Comparison of ENCODE assay signal across 11 cellular contexts in the genomic region with DNA sequence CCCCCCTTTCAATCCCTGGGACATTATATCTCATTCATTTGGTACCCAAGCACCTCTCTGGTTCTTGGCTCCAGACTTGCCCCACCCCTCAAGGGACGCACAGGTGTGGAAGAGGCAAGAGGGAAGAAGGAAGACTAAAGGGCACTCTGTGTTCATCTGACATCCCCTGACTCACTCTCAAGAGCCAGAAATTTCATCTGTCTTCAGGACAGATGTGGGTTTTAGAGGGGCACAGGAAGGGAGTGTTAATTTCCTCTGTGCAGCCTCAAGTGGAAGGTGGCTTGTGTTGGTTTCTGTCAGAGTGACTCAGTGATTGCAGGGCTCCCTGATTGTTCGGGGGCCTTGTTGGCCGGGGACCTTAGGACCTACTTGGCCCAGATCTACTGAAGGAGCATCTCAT. TPM values are rescaled to one million over a fixed set of nuclear protein-coding genes. Genes with fewer than 3 reads are reported as not detected.
DNase-seq lines count a peak whose midpoint lies in the region; ATAC-seq and TF ChIP-seq lines count a peak whose summit lies in the region.
"Had no signal": no experiment of that assay in that cellular context is flagged by ENCODE, and none has a peak within 500 bp of the region (broad histone marks: within the 10 kb centered on the region; RNA-seq: fewer than 3 reads in every experiment).

No MANE protein-coding gene starts in this region.

- no peaks in the 10 kb centered on the region for H3K9me3 Mint-ChIP-seq in activated CD4-positive, alpha-beta T cell treated with anti-CD3 and anti-CD28 coated beads, Interleukin-2, amount 10 ng/mL, durations not matched to agents 24 days and 14 days
- H3K9me3 Mint-ChIP-seq in endodermal cell = no peaks in the 10 kb centered on the region
- no peaks in the 10 kb centered on the region for H3K9me3 Mint-ChIP-seq in stimulated activated memory B cell treated with anti-CD40 and anti-IgM and Interleukin-4, amounts not matched to agents 10 μg/mL and 1 μg/mL and 100 μg/mL, for 72 hours

- H3K27ac ChIP-seq in endodermal cell (ENCODE audit: low read depth, low read length) = no peak overlapping the region
- H3K27ac ChIP-seq in mesendoderm (ENCODE audit: low read depth, low read length) = no peak overlapping the region
- H3K27ac ChIP-seq: thoracic aorta had no signal

- peaks cover 61% of the 10 kb centered on the region for H3K4me1 Mint-ChIP-seq in activated CD4-positive, alpha-beta T cell treated with anti-CD3 and anti-CD28 coated beads, Interleukin-2, amount 10 ng/mL, durations not matched to agents 24 days and 14 days
- peaks cover 57% of the 10 kb centered on the region for H3K4me1 Mint-ChIP-seq in T-helper 17 cell
- H3K4me1 Mint-ChIP-seq in endodermal cell = peaks cover 8% of the 10 kb centered on the region
- peaks cover 35% of the 10 kb centered on the region for H3K4me1 Mint-ChIP-seq in stimulated activated memory B cell treated with anti-CD40 and anti-IgM and Interleukin-4, amounts not matched to agents 10 μg/mL and 1 μg/mL and 100 μg/mL, for 72 hours

- H3K9ac ChIP-seq in endodermal cell (ENCODE audit: extremely low read depth, low read length, poor library complexity, severe bottlenecking) (no peak overlapping the region), mesendoderm (ENCODE audit: low read length) (no peak overlapping the region)

- no peaks in the 10 kb centered on the region for H3K4me1 ChIP-seq in endodermal cell (ENCODE audit: control insufficient read depth, insufficient read depth, low read length)
- no peaks in the 10 kb centered on the region for H3K4me1 ChIP-seq in mesendoderm (ENCODE audit: control insufficient read depth, low read depth, low read length)

- intact Hi-C loops in activated CD4-positive, alpha-beta T cell treated with anti-CD3 and anti-CD28 coated beads, Interleukin-2, amount 10 ng/mL, durations not matched to agents 24 days and 14 days (cut with micrococcal nuclease) = loop anchor here (2.0 to 5.0 kb wide), 5 partner anchors 14 to 395 kb away; a partner anchor contains a TSS

- WGBS in endodermal cell (ENCODE audit: insufficient coverage in 1 of 2, insufficient read length in 1 of 2), 2 experiments = 70 to 91% methylated on average over 2 to 3 of the region's 3 CpGs
- WGBS in mesendoderm (ENCODE audit: extremely low coverage, insufficient coverage, low lambda C conversion rate) = no CpG with 5 or more reads among the region's 3 CpGs

- no peaks in the 10 kb centered on the region for H3K79me1 ChIP-seq in mesendoderm (ENCODE audit: low read length)

- no peak overlapping the region for H4K5ac ChIP-seq in mesendoderm (ENCODE audit: low read length)

- H4K8ac ChIP-seq in mesendoderm (ENCODE audit: low read depth, low read length) = no peak overlapping the region

- no peak overlapping the region for H2AK5ac ChIP-seq in mesendoderm (ENCODE audit: low read length)

- peak overlapping the region; percentile 87 for H3K4me3 Mint-ChIP-seq in activated CD4-positive, alpha-beta T cell treated with anti-CD3 and anti-CD28 coated beads, Interleukin-2, amount 10 ng/mL, durations not matched to agents 24 days and 14 days
- H3K4me3 Mint-ChIP-seq in T-helper 17 cell (peak overlapping the region; percentile 98), endodermal cell (peak overlapping the region; percentile 36)
- peak overlapping the region; percentile 84 for H3K4me3 Mint-ChIP-seq in stimulated activated memory B cell treated with anti-CD40 and anti-IgM and Interleukin-4, amounts not matched to agents 10 μg/mL and 1 μg/mL and 100 μg/mL, for 72 hours

- H3K27me3 ChIP-seq in endodermal cell (ENCODE audit: control insufficient read depth, insufficient read depth, low read length, poor library complexity, severe bottlenecking) (peaks cover 49% of the 10 kb centered on the region), mesendoderm (ENCODE audit: insufficient read depth, low read length, poor library complexity) (no peaks in the 10 kb centered on the region)

- H3K27ac Mint-ChIP-seq in activated CD4-positive, alpha-beta T cell treated with anti-CD3 and anti-CD28 coated beads, Interleukin-2, amount 10 ng/mL, durations not matched to agents 24 days and 14 days = peak overlapping the region; percentile 90
- H3K27ac Mint-ChIP-seq in T-helper 17 cell (peak overlapping the region; percentile 98), endodermal cell (no peak overlapping the region)
- peak overlapping the region; percentile 88 for H3K27ac Mint-ChIP-seq in stimulated activated memory B cell treated with anti-CD40 and anti-IgM and Interleukin-4, amounts not matched to agents 10 μg/mL and 1 μg/mL and 100 μg/mL, for 72 hours

- no peak overlapping the region for H3K4ac ChIP-seq in mesendoderm (ENCODE audit: low read depth, low read length)

- H3K4me3 ChIP-seq in endodermal cell (ENCODE audit: low read length) (no peak overlapping the region), mesendoderm (ENCODE audit: low read length) (no peak overlapping the region)

- H2BK5ac ChIP-seq in mesendoderm (ENCODE audit: low read length) = no peak overlapping the region

- no peak overlapping the region for H3K23ac ChIP-seq in mesendoderm (ENCODE audit: low read length)

- H3K56ac ChIP-seq in mesendoderm (ENCODE audit: low read length) = no peak overlapping the region

- H3K79me2 ChIP-seq in mesendoderm (ENCODE audit: control insufficient read depth, insufficient read depth, low read length) = no peaks in the 10 kb centered on the region

- H3K36me3 ChIP-seq in endodermal cell (ENCODE audit: control insufficient read depth, insufficient read depth, low read length) = no peaks in the 10 kb centered on the region
- H3K36me3 ChIP-seq in mesendoderm (ENCODE audit: control insufficient read depth, insufficient read depth, low read length) = no peaks in the 10 kb centered on the region
- H3K36me3 ChIP-seq: thoracic aorta had no signal

- TF ChIP-seq CTCF in endodermal cell (conservative IDR thresholded peaks at IDR 0.05) = no peak

- no peaks in the 10 kb centered on the region for H3K27me3 Mint-ChIP-seq in activated CD4-positive, alpha-beta T cell treated with anti-CD3 and anti-CD28 coated beads, Interleukin-2, amount 10 ng/mL, durations not matched to agents 24 days and 14 days
- no peaks in the 10 kb centered on the region for H3K27me3 Mint-ChIP-seq in T-helper 17 cell
- peaks cover 36% of the 10 kb centered on the region for H3K27me3 Mint-ChIP-seq in endodermal cell (ENCODE audit: insufficient read depth)
- H3K27me3 Mint-ChIP-seq in stimulated activated memory B cell treated with anti-CD40 and anti-IgM and Interleukin-4, amounts not matched to agents 10 μg/mL and 1 μg/mL and 100 μg/mL, for 72 hours = peaks cover 32% of the 10 kb centered on the region

- no peak overlapping the region for H2BK15ac ChIP-seq in mesendoderm (replicated peaks; ENCODE audit: low read depth)

- H2BK120ac ChIP-seq in mesendoderm (ENCODE audit: low read depth, low read length) = no peak overlapping the region

- H3K9me3 ChIP-seq in T-helper 17 cell (ENCODE audit: control insufficient read depth, low read length, poor library complexity, severe bottlenecking) (no peaks in the 10 kb centered on the region), endodermal cell (ENCODE audit: control insufficient read depth, low read length) (no peaks in the 10 kb centered on the region)
- H3K9me3 ChIP-seq: thoracic aorta had no signal

- H3K18ac ChIP-seq in mesendoderm (ENCODE audit: low read length) = no peak overlapping the region

- H3K4me2 ChIP-seq in mesendoderm (ENCODE audit: low read length) = no peak overlapping the region

- peaks cover 15% of the 10 kb centered on the region for H3K36me3 Mint-ChIP-seq in activated CD4-positive, alpha-beta T cell treated with anti-CD3 and anti-CD28 coated beads, Interleukin-2, amount 10 ng/mL, durations not matched to agents 24 days and 14 days (ENCODE audit: low read depth)
- H3K36me3 Mint-ChIP-seq in T-helper 17 cell (ENCODE audit: low read depth) = peaks cover 2% of the 10 kb centered on the region
- H3K36me3 Mint-ChIP-seq in endodermal cell (ENCODE audit: low read depth) = no peaks in the 10 kb centered on the region
- H3K36me3 Mint-ChIP-seq in stimulated activated memory B cell treated with anti-CD40 and anti-IgM and Interleukin-4, amounts not matched to agents 10 μg/mL and 1 μg/mL and 100 μg/mL, for 72 hours = no peaks in the 10 kb centered on the region

- DNase-seq in activated CD4-positive, alpha-beta T cell treated with anti-CD3 and anti-CD28 coated beads, Interleukin-2, amount 10 ng/mL, durations not matched to agents 24 days and 14 days = peak; percentile 72
- DNase-seq in activated CD4-positive, alpha-beta T cell treated with anti-CD3 and anti-CD28 coated beads for 1 hour = no peak
- peak in 1 of 3 donors; percentile 47 for DNase-seq in T-helper 17 cell
- DNase-seq in endodermal cell = no peak
- DNase-seq in mesendoderm = no peak

- peak; percentile 12 for ATAC-seq in T-helper 17 cell
- no peak for ATAC-seq in stimulated activated memory B cell treated with anti-CD40 and anti-IgM and Interleukin-4, amounts not matched to agents 10 μg/mL and 1 μg/mL and 100 μg/mL, for 72 hours
- ATAC-seq in GM19351 (IDR thresholded peaks at IDR 0.05; ENCODE audit: unreplicated experiment) = no peak
- ATAC-seq in HG02759 (IDR thresholded peaks at IDR 0.05; ENCODE audit: unreplicated experiment) = no peak

RNA-seq across cellular contexts. Expression of a gene that starts 2.4 kb away (rescaled TPM):
- total RNA-seq in activated CD4-positive, alpha-beta T cell treated with anti-CD3 and anti-CD28 coated beads, Interleukin-2, amount 10 ng/mL, durations not matched to agents 24 days and 14 days = 0.86 and 1.5 TPM in 2 replicates
- 1 to 10 TPM; 1.9 to 2.3 TPM for total RNA-seq in T-helper 17 cell
- under 1 TPM; 0.44 to 0.82 TPM for total RNA-seq in endodermal cell
- not detected for polyA plus RNA-seq in endodermal cell (2013, experiment 1 of 2)
- polyA plus RNA-seq in endodermal cell (2013, experiment 2 of 2) = not detected
- 0.63 TPM for polyA plus RNA-seq in mesendoderm (2013, experiment 1 of 2)
- 0.55 TPM for polyA plus RNA-seq in mesendoderm (2013, experiment 2 of 2)
- total RNA-seq: thoracic aorta had no signal

RNA-seq across cellular contexts. Expression of a gene that starts 5.6 kb away (rescaled TPM):
- total RNA-seq in activated CD4-positive, alpha-beta T cell treated with anti-CD3 and anti-CD28 coated beads, Interleukin-2, amount 10 ng/mL, durations not matched to agents 24 days and 14 days = 1.0 and 1.3 TPM in 2 replicates
- total RNA-seq in T-helper 17 cell = 10 to 100 TPM; 38.4 to 42.5 TPM
- not detected for total RNA-seq in endodermal cell
- polyA plus RNA-seq in endodermal cell (2013, experiment 1 of 2) = 0.14 TPM
- not detected for polyA plus RNA-seq in endodermal cell (2013, experiment 2 of 2)
- 0.25 TPM for polyA plus RNA-seq in mesendoderm (2013, experiment 1 of 2)
- 0.25 TPM for polyA plus RNA-seq in mesendoderm (2013, experiment 2 of 2)
- total RNA-seq: lung microvascular endothelial cell, thoracic aorta had no signal

RNA-seq across cellular contexts. Expression of a gene that starts 16.3 kb away (rescaled TPM):
- not detected in 2 replicates for total RNA-seq in activated CD4-positive, alpha-beta T cell treated with anti-CD3 and anti-CD28 coated beads, Interleukin-2, amount 10 ng/mL, durations not matched to agents 24 days and 14 days
- total RNA-seq in T-helper 17 cell (under 1 TPM in 1 of 2 donors, not detected in 1; 0.89 TPM), endodermal cell (not detected)
- not detected for polyA plus RNA-seq in endodermal cell (2013, experiment 1 of 2)
- not detected for polyA plus RNA-seq in endodermal cell (2013, experiment 2 of 2)
- polyA plus RNA-seq in mesendoderm (2013, experiment 1 of 2) = not detected
- not detected for polyA plus RNA-seq in mesendoderm (2013, experiment 2 of 2)
- total RNA-seq: lung microvascular endothelial cell, thoracic aorta had no signal
- polyA plus RNA-seq: adipose tissue had no signal

RNA-seq across cellular contexts. Expression of a gene that starts 32.0 kb away (rescaled TPM):
- total RNA-seq in activated CD4-positive, alpha-beta T cell treated with anti-CD3 and anti-CD28 coated beads, Interleukin-2, amount 10 ng/mL, durations not matched to agents 24 days and 14 days = not detected in 2 replicates
- total RNA-seq in T-helper 17 cell = 1 to 10 TPM in 1 of 2 donors, under 1 TPM in 1; 0.77 to 1.6 TPM
- not detected for total RNA-seq in endodermal cell
- not detected for polyA plus RNA-seq in endodermal cell (2013, experiment 1 of 2)
- not detected for polyA plus RNA-seq in endodermal cell (2013, experiment 2 of 2)
- not detected for polyA plus RNA-seq in mesendoderm (2013, experiment 1 of 2)
- polyA plus RNA-seq in mesendoderm (2013, experiment 2 of 2) = 0.01 TPM
- total RNA-seq: lung microvascular endothelial cell, thoracic aorta had no signal

RNA-seq across cellular contexts. Expression of a gene that starts 46.9 kb away (rescaled TPM):
- total RNA-seq in activated CD4-positive, alpha-beta T cell treated with anti-CD3 and anti-CD28 coated beads, Interleukin-2, amount 10 ng/mL, durations not matched to agents 24 days and 14 days = 12.7 and 13.3 TPM in 2 replicates
- total RNA-seq in T-helper 17 cell (10 to 100 TPM; 11.3 to 17.7 TPM), endodermal cell (10 to 100 TPM; 14.9 to 15.0 TPM)
- 28.5 TPM for polyA plus RNA-seq in endodermal cell (2013, experiment 1 of 2)
- polyA plus RNA-seq in endodermal cell (2013, experiment 2 of 2) = 25.6 TPM
- polyA plus RNA-seq in mesendoderm (2013, experiment 1 of 2) = 11.8 TPM
- 11.6 TPM for polyA plus RNA-seq in mesendoderm (2013, experiment 2 of 2)

Comparison
In these comparisons a context has a peak if more than half of its experiments do, and no peak if none do; other contexts are left out.
1. H3K4me3 Mint-ChIP-seq: peak in every context shown above with its lines; median percentile 98 in T-helper 17 cell; 87 in activated CD4-positive, alpha-beta T cell treated with anti-CD3 and anti-CD28 coated beads, Interleukin-2, amount 10 ng/mL, durations not matched to agents 24 days and 14 days; 84 in stimulated activated memory B cell treated with anti-CD40 and anti-IgM and Interleukin-4, amounts not matched to agents 10 μg/mL and 1 μg/mL and 100 μg/mL, for 72 hours; 36 in endodermal cell.
2. RNA of a gene that starts 5.6 kb away (total RNA-seq): 38.4 to 42.5 TPM in T-helper 17 cell; 1.0 to 1.3 TPM in activated CD4-positive, alpha-beta T cell treated with anti-CD3 and anti-CD28 coated beads, Interleukin-2, amount 10 ng/mL, durations not matched to agents 24 days and 14 days and not detected in endodermal cell; every median in the first group is over 10 times any median in the second.